Comparison of ENCODE assay signal across 14 cellular contexts in the genomic region with DNA sequence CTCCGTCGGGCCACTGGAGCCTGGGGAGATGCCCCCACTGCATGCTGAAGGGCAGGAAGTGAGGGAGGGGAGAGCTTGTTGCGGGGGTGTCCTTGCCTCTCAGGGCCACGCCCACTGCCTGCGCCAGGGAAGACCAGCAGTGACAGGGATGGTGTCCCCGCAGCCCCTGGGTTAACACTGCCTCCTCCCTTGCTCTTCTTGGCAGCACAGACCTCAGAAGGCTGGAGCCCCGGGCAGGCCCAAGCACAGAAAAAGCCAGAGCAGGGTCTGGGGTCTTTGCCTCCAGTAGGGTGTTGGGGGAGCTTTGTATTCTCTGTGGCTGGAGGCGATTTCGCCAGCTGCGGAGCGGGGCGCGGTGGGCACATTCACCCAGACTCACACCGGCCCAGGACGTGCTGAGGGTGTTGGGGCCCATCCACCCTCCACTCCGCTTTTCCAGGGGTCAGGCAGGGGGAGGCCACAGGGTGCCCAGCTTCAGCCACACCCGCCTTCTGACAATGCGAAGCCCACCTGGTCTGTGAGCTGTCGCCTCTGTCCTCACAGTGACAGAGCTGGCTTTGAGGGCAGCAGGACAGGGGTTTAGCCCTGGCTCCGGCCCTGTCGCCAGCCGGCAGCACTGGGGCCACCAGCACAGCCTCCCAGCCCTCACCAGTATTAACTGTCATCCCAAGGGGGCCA.
DNase-seq lines count a peak whose midpoint lies in the region; ATAC-seq and TF ChIP-seq lines count a peak whose summit lies in the region.
"Had no signal": no experiment of that assay in that cellular context is flagged by ENCODE, and none has a peak within 500 bp of the region (broad histone marks: within the 10 kb centered on the region; RNA-seq: fewer than 3 reads in every experiment).

No MANE protein-coding gene starts in this region.

- H3K36me3 ChIP-seq in BE2C (no peaks in the 10 kb centered on the region), NT2/D1 (ENCODE audit: insufficient read depth, insufficient read length, low read length) (no peaks in the 10 kb centered on the region), ovary (no peaks in the 10 kb centered on the region)

- H3K9me3 ChIP-seq in BE2C (no peaks in the 10 kb centered on the region), NT2/D1 (ENCODE audit: insufficient read depth, low read length) (no peaks in the 10 kb centered on the region), ovary (no peaks in the 10 kb centered on the region)

- 92 to 93% (median 93%) methylated on average over 21 to 22 of the region's 22 CpGs for WGBS in ovary, 3 donors

- peaks cover 3% of the 10 kb centered on the region for H3K27me3 Mint-ChIP-seq in glutamatergic neuron (ENCODE audit: unreplicated experiment)

- no peaks in the 10 kb centered on the region for H3K4me1 ChIP-seq in BE2C
- H3K4me1 ChIP-seq in NT2/D1 (ENCODE audit: insufficient read depth, insufficient read length): peaks cover 27% of the 10 kb centered on the region
- peaks cover 4% of the 10 kb centered on the region for H3K4me1 ChIP-seq in ovary (ENCODE audit: insufficient read depth)

- H3K9me3 Mint-ChIP-seq in glutamatergic neuron (ENCODE audit: unreplicated experiment): peaks cover 8% of the 10 kb centered on the region

- no peak for TF ChIP-seq EP300 in ovary (IDR thresholded peaks at IDR 0.05)

- ATAC-seq in HG03097 (IDR thresholded peaks at IDR 0.05; ENCODE audit: low FRiP score, unreplicated experiment): no peak
- ATAC-seq: SK-N-SH treated with all-trans-retinoic acid at 6 μM for 48 hours had no signal

- TF ChIP-seq POLR2A in ovary (IDR thresholded peaks at IDR 0.05): no peak

- H3K4me3 Mint-ChIP-seq in glutamatergic neuron (ENCODE audit: unreplicated experiment): no peak overlapping the region

- DNase-seq in BE2C: peak; percentile 2
- no peak for DNase-seq in NT2/D1 (ENCODE audit: low read depth, low spot score)
- peak; percentile 14 for DNase-seq in glutamatergic neuron
- DNase-seq in ovary: peak; percentile 8 to 31 (median 17)
- no peak for DNase-seq in NCI-H1417 (lab: John Stamatoyannopoulos, UW)
- no peak for DNase-seq in retina
- DNase-seq in HUDEP-2 (lab: John Stamatoyannopoulos, UW; ENCODE audit: unreplicated experiment in 76 of 76): no peak
- DNase-seq: amniotic stem cell; DMS53; erythroblast; NCI-H2029; stimulated activated CD4-positive, alpha-beta T cell treated with anti-CD3 and anti-CD28 coated beads, Interleukin-4, amount 100 ng/mL, for 24 hours had no signal

- no peak overlapping the region for H3K27ac ChIP-seq in ovary

- H3K27me3 ChIP-seq in BE2C: no peaks in the 10 kb centered on the region
- H3K27me3 ChIP-seq in NT2/D1 (ENCODE audit: insufficient read depth, insufficient read length): peaks cover 11% of the 10 kb centered on the region
- H3K27me3 ChIP-seq in ovary: no peaks in the 10 kb centered on the region

- peak overlapping the region; percentile 8 for H3K9ac ChIP-seq in NT2/D1 (ENCODE audit: insufficient read length, low read depth)

- H3K36me3 Mint-ChIP-seq in glutamatergic neuron (ENCODE audit: unreplicated experiment): peaks cover 12% of the 10 kb centered on the region

- H3K27ac Mint-ChIP-seq in glutamatergic neuron (ENCODE audit: unreplicated experiment): no peak overlapping the region

- TF ChIP-seq CTCF in BE2C (IDR thresholded peaks at IDR 0.05; ENCODE audit: low read depth, low read length): no peak
- TF ChIP-seq CTCF in glutamatergic neuron (IDR thresholded peaks at IDR 0.05; ENCODE audit: partially characterized antibody, unreplicated experiment): no peak
- TF ChIP-seq CTCF in ovary (IDR thresholded peaks at IDR 0.05): no peak

- peaks cover 25% of the 10 kb centered on the region for H3K4me1 Mint-ChIP-seq in glutamatergic neuron (ENCODE audit: low read depth, unreplicated experiment)

- intact Hi-C loops in ovary (cut with DNase I): no loop called here

- no peak overlapping the region for H3K4me3 ChIP-seq in BE2C (ENCODE audit: low read depth, low read length)
- H3K4me3 ChIP-seq in NT2/D1 (ENCODE audit: insufficient read length, low read depth): no peak overlapping the region
- H3K4me3 ChIP-seq in ovary: no peak overlapping the region

Comparison
In these comparisons a context has a peak if more than half of its experiments do, and no peak if none do; other contexts are left out.
1. DNase-seq: peak in BE2C (single experiment), glutamatergic neuron (single experiment) and ovary (5 of 5); none in NT2/D1 (single experiment), NCI-H1417 (0 of 3), retina (single experiment) and HUDEP-2 (0 of 76).